Comparison of ENCODE assay signal across 1 cellular context in the genomic region with DNA sequence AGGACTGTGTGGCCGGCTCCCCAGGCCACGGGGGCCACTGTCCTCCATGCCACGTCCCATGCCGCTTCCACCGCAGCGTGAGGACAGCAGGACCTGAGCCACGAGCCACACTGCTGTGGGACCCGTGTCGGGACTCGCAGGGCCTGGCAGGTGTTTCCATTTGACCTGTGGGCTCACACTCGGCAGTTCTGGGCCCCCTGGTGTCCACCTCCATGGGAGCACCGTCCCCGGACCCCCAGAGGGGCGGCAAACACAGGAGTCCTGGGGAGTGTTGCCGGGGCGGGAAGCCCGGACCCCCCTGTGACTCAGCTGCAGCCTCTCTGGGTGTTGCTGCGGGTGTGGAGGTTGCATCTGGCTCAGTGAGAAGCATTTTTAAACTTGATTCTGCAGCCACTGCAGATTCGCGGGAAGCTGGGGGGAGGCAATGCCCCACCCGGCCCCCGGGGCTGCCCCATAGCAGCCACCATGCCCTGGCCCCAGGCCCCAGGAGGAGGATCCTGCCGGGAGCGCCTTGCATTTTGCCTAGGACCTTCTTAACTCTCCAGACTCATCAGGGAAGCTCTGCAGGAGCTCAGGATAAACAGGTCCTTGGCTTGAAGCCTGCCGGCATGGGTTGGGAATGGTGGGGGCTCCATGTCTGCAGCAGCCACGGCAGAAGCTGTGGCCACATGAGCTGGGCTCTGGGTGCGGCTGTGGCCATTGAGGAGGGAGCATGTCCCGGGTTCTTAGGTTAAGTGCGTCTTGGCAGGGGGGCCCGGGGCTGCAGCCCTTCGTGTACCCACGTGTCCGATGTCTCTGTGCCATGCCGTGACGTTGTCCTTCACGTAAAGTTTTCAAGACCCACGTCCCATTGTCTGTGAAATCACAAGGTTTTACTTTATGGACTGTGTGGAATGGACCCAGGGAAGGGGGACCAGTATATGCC.
A peak's percentile ranks its signal among the peaks of the same experiment; 100 is the strongest.
TF ChIP-seq lines count a peak whose summit lies in the region.

No MANE protein-coding gene starts in this region.

TF ChIP-seq in HepG2, 621 proteins besides CTCF, POLR2A, EP300 and RAD21 (continued from another document):
- TF ChIP-seq, protein P1, sequence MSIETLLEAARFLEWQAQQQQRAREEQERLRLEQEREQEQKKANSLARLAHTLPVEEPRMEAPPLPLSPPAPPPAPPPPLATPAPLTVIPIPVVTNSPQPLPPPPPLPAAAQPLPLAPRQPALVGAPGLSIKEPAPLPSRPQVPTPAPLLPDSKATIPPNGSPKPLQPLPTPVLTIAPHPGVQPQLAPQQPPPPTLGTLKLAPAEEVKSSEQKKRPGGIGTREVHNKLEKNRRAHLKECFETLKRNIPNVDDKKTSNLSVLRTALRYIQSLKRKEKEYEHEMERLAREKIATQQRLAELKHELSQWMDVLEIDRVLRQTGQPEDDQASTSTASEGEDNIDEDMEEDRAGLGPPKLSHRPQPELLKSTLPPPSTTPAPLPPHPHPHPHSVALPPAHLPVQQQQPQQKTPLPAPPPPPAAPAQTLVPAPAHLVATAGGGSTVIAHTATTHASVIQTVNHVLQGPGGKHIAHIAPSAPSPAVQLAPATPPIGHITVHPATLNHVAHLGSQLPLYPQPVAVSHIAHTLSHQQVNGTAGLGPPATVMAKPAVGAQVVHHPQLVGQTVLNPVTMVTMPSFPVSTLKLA (IDR thresholded peaks at IDR 0.05): 0 out of 2 replicates have a peak, but pooled peaks have one; percentile 5
- TF ChIP-seq MZF1 (CRISPR knock-in tag; IDR thresholded peaks at IDR 0.05; ENCODE audit: borderline replicate concordance): no peak
TF ChIP-seq in HepG2: peak in this region for 1.
